ENCODE assay signal across 1 cellular context in genomic region chr1:156106624-156107488, GRCh38.
A peak's percentile ranks its signal among the peaks of the same experiment; 100 is the strongest.
TF ChIP-seq lines count a peak whose summit lies in the region.

No MANE protein-coding gene starts in this region.

TF ChIP-seq in H1, 55 proteins besides CTCF, POLR2A, EP300 and RAD21:
- TF ChIP-seq BRCA1 (IDR thresholded peaks at IDR 0.05; ENCODE audit: low read depth, low read length) = no peak
- TF ChIP-seq CREB1 (IDR thresholded peaks at IDR 0.05) = peak; percentile 10; the same call in 1 of the 2 replicates
- TF ChIP-seq CHD2 (IDR thresholded peaks at IDR 0.05; ENCODE audit: low read length) = peak; percentile 63; the same call in 1 of the 2 replicates
- no peak for TF ChIP-seq SRF (IDR thresholded peaks at IDR 0.05; ENCODE audit: low read depth, low read length)
- TF ChIP-seq TCF12 (IDR thresholded peaks at IDR 0.05; ENCODE audit: low read depth, low read length) = 0 out of 2 replicates have a peak, but pooled peaks have one; percentile 65
- peak; percentile 30; the same call in 1 of the 2 replicates for TF ChIP-seq TAF1 (IDR thresholded peaks at IDR 0.05; ENCODE audit: low read depth, low read length)
- TF ChIP-seq TEAD4 (IDR thresholded peaks at IDR 0.05; ENCODE audit: low read depth, low read length) = peak; percentile 98
- no peak for TF ChIP-seq CHD1 (IDR thresholded peaks at IDR 0.05; ENCODE audit: low read depth, low read length)
- TF ChIP-seq SP1 (IDR thresholded peaks at IDR 0.05; ENCODE audit: low read depth, low read length) = peak; percentile 94
- TF ChIP-seq POLR2AphosphoS5 (IDR thresholded peaks at IDR 0.05; ENCODE audit: low read depth, low read length) = peak; percentile 41; the same call in 1 of the 2 replicates
- TF ChIP-seq YY1 (IDR thresholded peaks at IDR 0.05; ENCODE audit: low read depth, low read length) = 0 out of 2 replicates have a peak, but pooled peaks have one; percentile 41
- peak; percentile 49 for TF ChIP-seq NANOG (IDR thresholded peaks at IDR 0.05; ENCODE audit: insufficient read depth, low read depth, low read length, poor library complexity, severe bottlenecking)
- TF ChIP-seq SAP30 (IDR thresholded peaks at IDR 0.05; ENCODE audit: insufficient read depth, insufficient replicate concordance, low read length) = peak; percentile 88
- peak; percentile 25 for TF ChIP-seq ASH2L (IDR thresholded peaks at IDR 0.05; ENCODE audit: low read length)
- no peak for TF ChIP-seq SP2 (IDR thresholded peaks at IDR 0.05; ENCODE audit: low read length)
- no peak for TF ChIP-seq GTF2F1 (IDR thresholded peaks at IDR 0.05; ENCODE audit: borderline replicate concordance, low read depth, low read length)
- peak; percentile 95 to 97 for TF ChIP-seq SIN3A (conservative IDR thresholded peaks at IDR 0.05 in 1 of 2, IDR thresholded peaks at IDR 0.05 in 1 of 2; ENCODE audit: low read depth in 1 of 2, low read length in 2 of 2)
- TF ChIP-seq HDAC2 (IDR thresholded peaks at IDR 0.05; ENCODE audit: borderline replicate concordance in 1 of 2, low read depth in 2 of 2, low read length in 2 of 2) = peak; percentile 28 to 74; a peak in 2 of 4 replicates
